In genomic region chr1:225834417-225835329, GRCh38 we compare ENCODE assay signal across 8 cellular contexts. TPM values are rescaled to one million over a fixed set of nuclear protein-coding genes. Genes with fewer than 3 reads are reported as not detected.
DNase-seq lines count a peak whose midpoint lies in the region; ATAC-seq, FAIRE-seq and TF ChIP-seq lines count a peak whose summit lies in the region.
"Had no signal": no experiment of that assay in that cellular context is flagged by ENCODE, and none has a peak within 500 bp of the region (broad histone marks: within the 10 kb centered on the region; RNA-seq: fewer than 3 reads in every experiment).

No MANE protein-coding gene starts in this region.

- H3K27me3 ChIP-seq in pancreas: no peaks in the 10 kb centered on the region

- no peak overlapping the region for H3K4me3 ChIP-seq in pancreas

- intact Hi-C loops in pancreas (cut with DNase I): no loop called here

- 65% methylated on average over 7 of the region's 7 CpGs for WGBS in pancreas, 2 donors

- peak; percentile 51 to 76 (median 70) for ATAC-seq in pancreas
- ATAC-seq in HG02623 (IDR thresholded peaks at IDR 0.05; ENCODE audit: unreplicated experiment): no peak
- ATAC-seq in HG02852 (IDR thresholded peaks at IDR 0.05; ENCODE audit: unreplicated experiment): no peak

- no peak for FAIRE-seq in pancreas (lab: Jason Lieb, UNC)

- DNase-seq in HCEC 1CT: peak; percentile 10
- DNase-seq in astrocyte of the hippocampus (ENCODE audit: low read depth, low spot score): peak; percentile 56
- DNase-seq in pancreas: peak in 3 of 6 donors; percentile 39 to 56 (median 49)
- DNase-seq in activated CD4-positive, alpha-beta T cell treated with anti-CD3 and anti-CD28 coated beads for 4 hours: no peak
- DNase-seq: mesendoderm; stimulated activated CD8-positive, alpha-beta memory T cell treated with anti-CD3 and anti-CD28 coated beads, Interleukin-4, amount 100 ng/mL, for 48 hours had no signal

- H3K36me3 ChIP-seq in pancreas: peaks cover 0 to 50% (median 21%) of the 10 kb centered on the region in 3 donors

- H3K27ac ChIP-seq in pancreas: peak overlapping the region in 1 of 4 donors; percentile 31

- TF ChIP-seq CTCF in pancreas (IDR thresholded peaks at IDR 0.05): no peak

- peaks cover 0 to 8% (median 3%) of the 10 kb centered on the region in 3 donors for H3K4me1 ChIP-seq in pancreas

- no peaks in the 10 kb centered on the region for H3K9me3 ChIP-seq in pancreas

RNA-seq across cellular contexts. Expression of gene EPHX1, which starts 24.7 kb away (rescaled TPM):
- total RNA-seq in pancreas: 100 to 1,000 TPM in 5 of 6 donors, 10 to 100 TPM in 1; 87.2 to 168 (median 144) TPM
- polyA plus RNA-seq in pancreas: 10 to 100 TPM; 26.1 to 58.0 TPM

RNA-seq across cellular contexts. Expression of gene TMEM63A, which starts 47.5 kb away (rescaled TPM):
- total RNA-seq in pancreas: 100 to 1,000 TPM in 1 of 6 donors, 10 to 100 TPM in 5; 56.3 to 124 (median 76.4) TPM
- polyA plus RNA-seq in pancreas: 100 to 1,000 TPM in 1 of 2 donors, 10 to 100 TPM in 1; 88.9 to 185 TPM

RNA-seq across cellular contexts. Expression of gene LEFTY1, which starts 54.3 kb away (rescaled TPM):
- 100 to 1,000 TPM in 1 of 6 donors, 10 to 100 TPM in 4, 1 to 10 TPM in 1; 4.1 to 146 (median 55.9) TPM for total RNA-seq in pancreas
- 10 to 100 TPM in 1 of 2 donors, 1 to 10 TPM in 1; 8.4 to 57.6 TPM for polyA plus RNA-seq in pancreas

RNA-seq across cellular contexts. Expression of gene SRP9, which starts 57.0 kb away (rescaled TPM):
- 100 to 1,000 TPM in 1 of 6 donors, 10 to 100 TPM in 5; 63.0 to 102 (median 89.5) TPM for total RNA-seq in pancreas
- 100 to 1,000 TPM in 1 of 2 donors, 10 to 100 TPM in 1; 78.0 to 145 TPM for polyA plus RNA-seq in pancreas

Comparison
In these comparisons a context has a peak if more than half of its experiments do, and no peak if none do; other contexts are left out.
1. DNase-seq: peak in HCEC 1CT (single experiment) and astrocyte of the hippocampus (single experiment); none in activated CD4-positive, alpha-beta T cell treated with anti-CD3 and anti-CD28 coated beads for 4 hours (0 of 2).
2. ATAC-seq: peak in pancreas (4 of 4); none in HG02623 (single experiment) and HG02852 (single experiment).